Comparison of ENCODE assay signal across 1 cellular context in the genomic region with DNA sequence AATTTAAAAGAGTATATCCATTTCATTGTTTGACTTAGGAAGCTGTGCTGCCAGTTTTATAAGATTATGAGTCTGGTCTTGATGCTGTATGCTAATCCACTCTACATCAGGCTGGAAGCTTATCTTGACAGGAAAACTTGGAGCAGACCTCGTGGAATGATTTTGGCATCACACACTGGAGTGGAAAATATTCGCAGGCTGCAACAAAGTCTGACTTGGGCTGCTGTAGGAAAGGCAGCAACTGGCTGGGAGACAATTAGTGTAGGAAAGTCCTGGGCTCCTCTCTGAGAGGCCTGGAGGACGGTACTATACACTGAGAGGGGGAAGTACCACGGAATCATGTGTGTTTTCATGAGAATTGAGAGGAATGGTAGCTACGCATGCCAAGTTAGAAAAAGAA.
TF ChIP-seq lines count a peak whose summit lies in the region.

No MANE protein-coding gene starts in this region.

TF ChIP-seq in HepG2, 621 proteins besides CTCF, POLR2A, EP300 and RAD21 (continued from another document):
- TF ChIP-seq, protein P1, sequence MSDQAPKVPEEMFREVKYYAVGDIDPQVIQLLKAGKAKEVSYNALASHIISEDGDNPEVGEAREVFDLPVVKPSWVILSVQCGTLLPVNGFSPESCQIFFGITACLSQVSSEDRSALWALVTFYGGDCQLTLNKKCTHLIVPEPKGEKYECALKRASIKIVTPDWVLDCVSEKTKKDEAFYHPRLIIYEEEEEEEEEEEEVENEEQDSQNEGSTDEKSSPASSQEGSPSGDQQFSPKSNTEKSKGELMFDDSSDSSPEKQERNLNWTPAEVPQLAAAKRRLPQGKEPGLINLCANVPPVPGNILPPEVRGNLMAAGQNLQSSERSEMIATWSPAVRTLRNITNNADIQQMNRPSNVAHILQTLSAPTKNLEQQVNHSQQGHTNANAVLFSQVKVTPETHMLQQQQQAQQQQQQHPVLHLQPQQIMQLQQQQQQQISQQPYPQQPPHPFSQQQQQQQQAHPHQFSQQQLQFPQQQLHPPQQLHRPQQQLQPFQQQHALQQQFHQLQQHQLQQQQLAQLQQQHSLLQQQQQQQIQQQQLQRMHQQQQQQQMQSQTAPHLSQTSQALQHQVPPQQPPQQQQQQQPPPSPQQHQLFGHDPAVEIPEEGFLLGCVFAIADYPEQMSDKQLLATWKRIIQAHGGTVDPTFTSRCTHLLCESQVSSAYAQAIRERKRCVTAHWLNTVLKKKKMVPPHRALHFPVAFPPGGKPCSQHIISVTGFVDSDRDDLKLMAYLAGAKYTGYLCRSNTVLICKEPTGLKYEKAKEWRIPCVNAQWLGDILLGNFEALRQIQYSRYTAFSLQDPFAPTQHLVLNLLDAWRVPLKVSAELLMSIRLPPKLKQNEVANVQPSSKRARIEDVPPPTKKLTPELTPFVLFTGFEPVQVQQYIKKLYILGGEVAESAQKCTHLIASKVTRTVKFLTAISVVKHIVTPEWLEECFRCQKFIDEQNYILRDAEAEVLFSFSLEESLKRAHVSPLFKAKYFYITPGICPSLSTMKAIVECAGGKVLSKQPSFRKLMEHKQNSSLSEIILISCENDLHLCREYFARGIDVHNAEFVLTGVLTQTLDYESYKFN (CRISPR knock-in tag; conservative IDR thresholded peaks at IDR 0.05), result no peak
- TF ChIP-seq, protein P2, sequence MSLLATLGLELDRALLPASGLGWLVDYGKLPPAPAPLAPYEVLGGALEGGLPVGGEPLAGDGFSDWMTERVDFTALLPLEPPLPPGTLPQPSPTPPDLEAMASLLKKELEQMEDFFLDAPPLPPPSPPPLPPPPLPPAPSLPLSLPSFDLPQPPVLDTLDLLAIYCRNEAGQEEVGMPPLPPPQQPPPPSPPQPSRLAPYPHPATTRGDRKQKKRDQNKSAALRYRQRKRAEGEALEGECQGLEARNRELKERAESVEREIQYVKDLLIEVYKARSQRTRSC (CRISPR knock-in tag; IDR thresholded peaks at IDR 0.05; ENCODE audit: low read depth), result no peak
- TF ChIP-seq YY1 (IDR thresholded peaks at IDR 0.05; ENCODE audit: insufficient read depth, insufficient replicate concordance, low read depth, low read length), result no peak
- TF ChIP-seq HOXA5 (CRISPR knock-in tag; IDR thresholded peaks at IDR 0.05), result no peak
- TF ChIP-seq, protein P3, sequence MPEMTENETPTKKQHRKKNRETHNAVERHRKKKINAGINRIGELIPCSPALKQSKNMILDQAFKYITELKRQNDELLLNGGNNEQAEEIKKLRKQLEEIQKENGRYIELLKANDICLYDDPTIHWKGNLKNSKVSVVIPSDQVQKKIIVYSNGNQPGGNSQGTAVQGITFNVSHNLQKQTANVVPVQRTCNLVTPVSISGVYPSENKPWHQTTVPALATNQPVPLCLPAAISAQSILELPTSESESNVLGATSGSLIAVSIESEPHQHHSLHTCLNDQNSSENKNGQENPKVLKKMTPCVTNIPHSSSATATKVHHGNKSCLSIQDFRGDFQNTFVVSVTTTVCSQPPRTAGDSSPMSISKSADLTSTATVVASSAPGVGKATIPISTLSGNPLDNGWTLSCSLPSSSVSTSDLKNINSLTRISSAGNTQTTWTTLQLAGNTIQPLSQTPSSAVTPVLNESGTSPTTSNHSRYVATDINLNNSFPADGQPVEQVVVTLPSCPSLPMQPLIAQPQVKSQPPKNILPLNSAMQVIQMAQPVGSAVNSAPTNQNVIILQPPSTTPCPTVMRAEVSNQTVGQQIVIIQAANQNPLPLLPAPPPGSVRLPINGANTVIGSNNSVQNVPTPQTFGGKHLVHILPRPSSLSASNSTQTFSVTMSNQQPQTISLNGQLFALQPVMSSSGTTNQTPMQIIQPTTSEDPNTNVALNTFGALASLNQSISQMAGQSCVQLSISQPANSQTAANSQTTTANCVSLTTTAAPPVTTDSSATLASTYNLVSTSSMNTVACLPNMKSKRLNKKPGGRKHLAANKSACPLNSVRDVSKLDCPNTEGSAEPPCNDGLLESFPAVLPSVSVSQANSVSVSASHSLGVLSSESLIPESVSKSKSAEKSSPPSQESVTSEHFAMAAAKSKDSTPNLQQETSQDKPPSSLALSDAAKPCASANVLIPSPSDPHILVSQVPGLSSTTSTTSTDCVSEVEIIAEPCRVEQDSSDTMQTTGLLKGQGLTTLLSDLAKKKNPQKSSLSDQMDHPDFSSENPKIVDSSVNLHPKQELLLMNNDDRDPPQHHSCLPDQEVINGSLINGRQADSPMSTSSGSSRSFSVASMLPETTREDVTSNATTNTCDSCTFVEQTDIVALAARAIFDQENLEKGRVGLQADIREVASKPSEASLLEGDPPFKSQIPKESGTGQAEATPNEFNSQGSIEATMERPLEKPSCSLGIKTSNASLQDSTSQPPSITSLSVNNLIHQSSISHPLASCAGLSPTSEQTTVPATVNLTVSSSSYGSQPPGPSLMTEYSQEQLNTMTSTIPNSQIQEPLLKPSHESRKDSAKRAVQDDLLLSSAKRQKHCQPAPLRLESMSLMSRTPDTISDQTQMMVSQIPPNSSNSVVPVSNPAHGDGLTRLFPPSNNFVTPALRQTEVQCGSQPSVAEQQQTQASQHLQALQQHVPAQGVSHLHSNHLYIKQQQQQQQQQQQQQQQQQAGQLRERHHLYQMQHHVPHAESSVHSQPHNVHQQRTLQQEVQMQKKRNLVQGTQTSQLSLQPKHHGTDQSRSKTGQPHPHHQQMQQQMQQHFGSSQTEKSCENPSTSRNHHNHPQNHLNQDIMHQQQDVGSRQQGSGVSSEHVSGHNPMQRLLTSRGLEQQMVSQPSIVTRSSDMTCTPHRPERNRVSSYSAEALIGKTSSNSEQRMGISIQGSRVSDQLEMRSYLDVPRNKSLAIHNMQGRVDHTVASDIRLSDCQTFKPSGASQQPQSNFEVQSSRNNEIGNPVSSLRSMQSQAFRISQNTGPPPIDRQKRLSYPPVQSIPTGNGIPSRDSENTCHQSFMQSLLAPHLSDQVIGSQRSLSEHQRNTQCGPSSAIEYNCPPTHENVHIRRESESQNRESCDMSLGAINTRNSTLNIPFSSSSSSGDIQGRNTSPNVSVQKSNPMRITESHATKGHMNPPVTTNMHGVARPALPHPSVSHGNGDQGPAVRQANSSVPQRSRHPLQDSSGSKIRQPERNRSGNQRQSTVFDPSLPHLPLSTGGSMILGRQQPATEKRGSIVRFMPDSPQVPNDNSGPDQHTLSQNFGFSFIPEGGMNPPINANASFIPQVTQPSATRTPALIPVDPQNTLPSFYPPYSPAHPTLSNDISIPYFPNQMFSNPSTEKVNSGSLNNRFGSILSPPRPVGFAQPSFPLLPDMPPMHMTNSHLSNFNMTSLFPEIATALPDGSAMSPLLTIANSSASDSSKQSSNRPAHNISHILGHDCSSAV (CRISPR knock-in tag; IDR thresholded peaks at IDR 0.05; ENCODE audit: borderline replicate concordance), result no peak
- TF ChIP-seq, protein P4, sequence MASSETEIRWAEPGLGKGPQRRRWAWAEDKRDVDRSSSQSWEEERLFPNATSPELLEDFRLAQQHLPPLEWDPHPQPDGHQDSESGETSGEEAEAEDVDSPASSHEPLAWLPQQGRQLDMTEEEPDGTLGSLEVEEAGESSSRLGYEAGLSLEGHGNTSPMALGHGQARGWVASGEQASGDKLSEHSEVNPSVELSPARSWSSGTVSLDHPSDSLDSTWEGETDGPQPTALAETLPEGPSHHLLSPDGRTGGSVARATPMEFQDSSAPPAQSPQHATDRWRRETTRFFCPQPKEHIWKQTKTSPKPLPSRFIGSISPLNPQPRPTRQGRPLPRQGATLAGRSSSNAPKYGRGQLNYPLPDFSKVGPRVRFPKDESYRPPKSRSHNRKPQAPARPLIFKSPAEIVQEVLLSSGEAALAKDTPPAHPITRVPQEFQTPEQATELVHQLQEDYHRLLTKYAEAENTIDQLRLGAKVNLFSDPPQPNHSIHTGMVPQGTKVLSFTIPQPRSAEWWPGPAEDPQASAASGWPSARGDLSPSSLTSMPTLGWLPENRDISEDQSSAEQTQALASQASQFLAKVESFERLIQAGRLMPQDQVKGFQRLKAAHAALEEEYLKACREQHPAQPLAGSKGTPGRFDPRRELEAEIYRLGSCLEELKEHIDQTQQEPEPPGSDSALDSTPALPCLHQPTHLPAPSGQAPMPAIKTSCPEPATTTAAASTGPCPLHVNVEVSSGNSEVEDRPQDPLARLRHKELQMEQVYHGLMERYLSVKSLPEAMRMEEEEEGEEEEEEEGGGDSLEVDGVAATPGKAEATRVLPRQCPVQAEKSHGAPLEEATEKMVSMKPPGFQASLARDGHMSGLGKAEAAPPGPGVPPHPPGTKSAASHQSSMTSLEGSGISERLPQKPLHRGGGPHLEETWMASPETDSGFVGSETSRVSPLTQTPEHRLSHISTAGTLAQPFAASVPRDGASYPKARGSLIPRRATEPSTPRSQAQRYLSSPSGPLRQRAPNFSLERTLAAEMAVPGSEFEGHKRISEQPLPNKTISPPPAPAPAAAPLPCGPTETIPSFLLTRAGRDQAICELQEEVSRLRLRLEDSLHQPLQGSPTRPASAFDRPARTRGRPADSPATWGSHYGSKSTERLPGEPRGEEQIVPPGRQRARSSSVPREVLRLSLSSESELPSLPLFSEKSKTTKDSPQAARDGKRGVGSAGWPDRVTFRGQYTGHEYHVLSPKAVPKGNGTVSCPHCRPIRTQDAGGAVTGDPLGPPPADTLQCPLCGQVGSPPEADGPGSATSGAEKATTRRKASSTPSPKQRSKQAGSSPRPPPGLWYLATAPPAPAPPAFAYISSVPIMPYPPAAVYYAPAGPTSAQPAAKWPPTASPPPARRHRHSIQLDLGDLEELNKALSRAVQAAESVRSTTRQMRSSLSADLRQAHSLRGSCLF (CRISPR knock-in tag; IDR thresholded peaks at IDR 0.05; ENCODE audit: borderline replicate concordance), result no peak
- TF ChIP-seq RAD51 (IDR thresholded peaks at IDR 0.05; ENCODE audit: borderline replicate concordance), result no peak
- no peak for TF ChIP-seq JUNB (CRISPR knock-in tag; IDR thresholded peaks at IDR 0.05; ENCODE audit: borderline replicate concordance)
- no peak for TF ChIP-seq FOXC1 (CRISPR knock-in tag; IDR thresholded peaks at IDR 0.05; ENCODE audit: borderline replicate concordance)
- no peak for TF ChIP-seq TBX3 (IDR thresholded peaks at IDR 0.05; ENCODE audit: borderline replicate concordance)
- no peak for TF ChIP-seq ZC3H4 (CRISPR knock-in tag; IDR thresholded peaks at IDR 0.05; ENCODE audit: borderline replicate concordance)
TF ChIP-seq in HepG2: peak in this region for 0.
